In genomic region chr17:35448214-35448898, GRCh38 we compare ENCODE assay signal across 8 cellular contexts. TPM values are rescaled to one million over a fixed set of nuclear protein-coding genes. Genes with fewer than 3 reads are reported as not detected.
DNase-seq lines count a peak whose midpoint lies in the region; ATAC-seq and TF ChIP-seq lines count a peak whose summit lies in the region.

TSS of gene SLFN13 (minus strand) at chr17:35448766. CDS start at chr17:35445680, 3,086 bp downstream.

- in situ Hi-C loops in HAP-1 (cut with MboI; ENCODE audit: low sequenced_read_pairs): no loop called here

- H3K27ac ChIP-seq in liver (ENCODE audit: low read depth in 1 of 2, low read length in 2 of 2): peak within 1 kb of the TSS in 1 of 2 donors; percentile 6

- no peak for TF ChIP-seq CTCF in liver (IDR thresholded peaks at IDR 0.05; ENCODE audit: low read depth, low read length, missing input control)

- DNase-seq in HAP-1 (ENCODE audit: low spot score in 2 of 2) (peak; percentile 10 to 69), MV-4-11 (lab: John Stamatoyannopoulos, UW) (peak; percentile 97), SK-N-DZ (ENCODE audit: low spot score) (no peak)
- DNase-seq in activated CD4-positive, CD25-positive, alpha-beta regulatory T cell (lab: John Stamatoyannopoulos, UW): peak; percentile 53 to 68 (median 60)
- peak; percentile 60 to 74 for DNase-seq in central memory CD8-positive, alpha-beta T cell (ENCODE audit: low spot score in 2 of 2)
- peak; percentile 61 to 71 (median 71) for DNase-seq in stimulated activated CD4-positive, alpha-beta T cell treated with anti-CD3 and anti-CD28 coated beads, TNF-alpha, amount 100 ng/mL, for 1 hour (ENCODE audit: low read depth in 3 of 3, low spot score in 1 of 3)

- H3K9me3 Mint-ChIP-seq in central memory CD8-positive, alpha-beta T cell: no peaks in the 10 kb centered on the region

- peaks cover 4% of the 10 kb centered on the region for H3K36me3 Mint-ChIP-seq in central memory CD8-positive, alpha-beta T cell (ENCODE audit: insufficient read depth)

- no peaks in the 10 kb centered on the region for H3K9me3 ChIP-seq in ES-I3 (ENCODE audit: control insufficient read depth, insufficient read depth, low read length)
- no peaks in the 10 kb centered on the region for H3K9me3 ChIP-seq in HAP-1
- no peaks in the 10 kb centered on the region for H3K9me3 ChIP-seq in liver (ENCODE audit: control insufficient read depth in 4 of 4, low read length in 3 of 4)

- H3K27me3 Mint-ChIP-seq in central memory CD8-positive, alpha-beta T cell: no peaks in the 10 kb centered on the region

- peak within 1 kb of the TSS; percentile 77 for H3K4me3 Mint-ChIP-seq in central memory CD8-positive, alpha-beta T cell

- H3K36me3 ChIP-seq in ES-I3 (ENCODE audit: insufficient read depth, low read length): no peaks in the 10 kb centered on the region; the same call in 1 of the 2 replicates
- no peaks in the 10 kb centered on the region for H3K36me3 ChIP-seq in HAP-1 (replicated peaks)
- peaks cover 0 to 2% (median 0%) of the 10 kb centered on the region in 4 donors for H3K36me3 ChIP-seq in liver (ENCODE audit: control insufficient read depth in 4 of 4, insufficient read depth in 3 of 4, low read depth in 1 of 4, low read length in 3 of 4)

- H3K4me1 ChIP-seq in ES-I3 (ENCODE audit: insufficient read depth, low read length) (peaks cover 10% of the 10 kb centered on the region), HAP-1 (no peaks in the 10 kb centered on the region; the same call in 1 of the 2 replicates), liver (ENCODE audit: control insufficient read depth in 4 of 4, insufficient read depth in 4 of 4, low read length in 3 of 4) (peaks cover 0 to 7% (median 5%) of the 10 kb centered on the region in 4 donors)

- no peak for TF ChIP-seq RAD21 in liver (IDR thresholded peaks at IDR 0.05)

- peak; percentile 95 for ATAC-seq in central memory CD8-positive, alpha-beta T cell (replicated peaks; ENCODE audit: extremely low read depth, poor library complexity, severe bottlenecking)

- H3K9ac ChIP-seq in ES-I3 (ENCODE audit: low read depth, low read length) (peak within 1 kb of the TSS; percentile 73), liver (ENCODE audit: low read depth in 1 of 2, low read length in 2 of 2) (peak within 1 kb of the TSS in 1 of 2 donors; percentile 39)

- peak within 1 kb of the TSS; percentile 17 for H3K4me3 ChIP-seq in HAP-1
- H3K4me3 ChIP-seq in liver (ENCODE audit: low read depth in 1 of 3, low read length in 3 of 3): peak within 1 kb of the TSS in 2 of 3 donors; percentile 25 to 61

- peak within 1 kb of the TSS; percentile 81 for H3K27ac Mint-ChIP-seq in central memory CD8-positive, alpha-beta T cell (ENCODE audit: low read depth)

- 4% methylated on average over 44 of the region's 44 CpGs for WGBS in liver

- no peaks in the 10 kb centered on the region for H3K4me1 Mint-ChIP-seq in central memory CD8-positive, alpha-beta T cell

- H3K27me3 ChIP-seq in HAP-1 (ENCODE audit: low read depth) (no peaks in the 10 kb centered on the region), liver (ENCODE audit: control insufficient read depth in 4 of 4, insufficient read depth in 4 of 4, low read length in 3 of 4) (peaks cover 0 to 23% (median 0%) of the 10 kb centered on the region in 4 donors)

TF ChIP-seq in liver, 16 proteins besides CTCF, POLR2A, EP300 and RAD21:
- peak in 1 of 2 donors; percentile 34 for TF ChIP-seq EGR1 (IDR thresholded peaks at IDR 0.05; ENCODE audit: low read depth in 2 of 2)
- TF ChIP-seq HNF4G (IDR thresholded peaks at IDR 0.05): no peak

RNA-seq across cellular contexts. Expression of gene SLFN13, which starts in this region (rescaled TPM):
- 10 to 100 TPM in 1 of 2 donors, 1 to 10 TPM in 1; 3.6 to 14.2 TPM for total RNA-seq in liver
- polyA plus RNA-seq in liver: under 1 TPM; 0.53 to 0.74 TPM
- 0.15 and 1.4 TPM in 2 replicates for polyA plus RNA-seq in SK-N-DZ (2014; cell fraction: cytosol; rRNA removed)
- 0.06 and 0.40 TPM in 2 replicates for polyA plus RNA-seq in SK-N-DZ (2014; cell fraction: nucleus; rRNA removed)
